In genomic region chr7:140475747-140476333, GRCh38 we compare ENCODE assay signal across 9 cellular contexts. TPM values are rescaled to one million over a fixed set of nuclear protein-coding genes. Genes with fewer than 3 reads are reported as not detected.
DNase-seq lines count a peak whose midpoint lies in the region; ATAC-seq and TF ChIP-seq lines count a peak whose summit lies in the region.
"Had no signal": no experiment of that assay in that cellular context is flagged by ENCODE, and none has a peak within 500 bp of the region (broad histone marks: within the 10 kb centered on the region; RNA-seq: fewer than 3 reads in every experiment).

No MANE protein-coding gene starts in this region.

- TF ChIP-seq POLR2A in gastrocnemius medialis (IDR thresholded peaks at IDR 0.05), result no peak

- H3K4me1 Mint-ChIP-seq in CD4-positive, alpha-beta T cell (ENCODE audit: low read depth), result peaks cover 39% of the 10 kb centered on the region
- H3K4me1 Mint-ChIP-seq in activated CD8-positive, alpha-beta T cell treated with anti-CD3 and anti-CD28 coated beads for 36 hours (ENCODE audit: low read depth), result peaks cover 35% of the 10 kb centered on the region

- in situ Hi-C loops in gastrocnemius medialis (cut with MboI; ENCODE audit: low sequenced_read_pairs in 4 of 4), result loop anchor here in 1 of 4 donors (25.0 kb wide), 1 partner anchor 536 kb away; the partner anchor contains the start of gene MRPS33

- H3K9me3 ChIP-seq in CD4-positive, alpha-beta T cell (ENCODE audit: control insufficient read depth, low read length), result no peaks in the 10 kb centered on the region
- no peaks in the 10 kb centered on the region for H3K9me3 ChIP-seq in gastrocnemius medialis
- H3K9me3 ChIP-seq in aorta (ENCODE audit: control insufficient read depth, low read length), result no peaks in the 10 kb centered on the region

- H3K4me3 ChIP-seq in fibroblast of pulmonary artery (replicated peaks; ENCODE audit: low read depth, low read length) (no peak overlapping the region), gastrocnemius medialis (no peak overlapping the region), aorta (ENCODE audit: low read length in 2 of 2) (no peak overlapping the region)
- H3K4me3 ChIP-seq: skin epidermis had no signal

- ATAC-seq in CD4-positive, alpha-beta T cell (ENCODE audit: poor library complexity), result no peak
- ATAC-seq in activated CD8-positive, alpha-beta T cell treated with anti-CD3 and anti-CD28 coated beads for 36 hours, result no peak
- ATAC-seq in gastrocnemius medialis (no peak), HG03354 (IDR thresholded peaks at IDR 0.05; ENCODE audit: poor library complexity, severe bottlenecking, unreplicated experiment) (no peak), aorta (ENCODE audit: low FRiP score) (no peak)

- H3K27me3 ChIP-seq in CD4-positive, alpha-beta T cell (ENCODE audit: control insufficient read depth, insufficient read depth, low read length), result no peaks in the 10 kb centered on the region
- H3K27me3 ChIP-seq in gastrocnemius medialis (no peaks in the 10 kb centered on the region), aorta (ENCODE audit: control insufficient read depth in 1 of 2, insufficient read depth in 2 of 2, low read length in 1 of 2) (no peaks in the 10 kb centered on the region)

- peak overlapping the region; percentile 85 for H3K4me3 Mint-ChIP-seq in CD4-positive, alpha-beta T cell
- H3K4me3 Mint-ChIP-seq in activated CD8-positive, alpha-beta T cell treated with anti-CD3 and anti-CD28 coated beads for 36 hours, result no peak overlapping the region

- peak in 9 of 10 experiments; percentile 12 to 45 (median 25) for DNase-seq in CD4-positive, alpha-beta T cell
- DNase-seq in GM20000 (ENCODE audit: low spot score) (peak; percentile 62), NCI-H2227 (lab: John Stamatoyannopoulos, UW; ENCODE audit: unreplicated experiment) (peak; percentile 70), fibroblast of pulmonary artery (ENCODE audit: low read depth) (peak; percentile 54), gastrocnemius medialis (no peak), aorta (no peak)
- peak; percentile 71 for DNase-seq in activated CD8-positive, alpha-beta T cell treated with anti-CD3 and anti-CD28 coated beads for 36 hours

- no peaks in the 10 kb centered on the region for H3K27me3 Mint-ChIP-seq in CD4-positive, alpha-beta T cell
- H3K27me3 Mint-ChIP-seq in activated CD8-positive, alpha-beta T cell treated with anti-CD3 and anti-CD28 coated beads for 36 hours, result no peaks in the 10 kb centered on the region

- H3K27ac ChIP-seq in CD4-positive, alpha-beta T cell (ENCODE audit: low read depth, low read length), result no peak overlapping the region
- H3K27ac ChIP-seq in gastrocnemius medialis, result no peak overlapping the region
- H3K27ac ChIP-seq in aorta (ENCODE audit: low read depth in 1 of 2, low read length in 2 of 2), result no peak overlapping the region
- H3K27ac ChIP-seq: skin epidermis had no signal

- intact Hi-C loops in CD4-positive, alpha-beta T cell (cut with DNase I, micrococcal nuclease), result loop anchor here (1.0 to 10.0 kb wide), 7 partner anchors 17 to 1057 kb away; partner anchors contain the start of genes ADCK2 (in 1 of the 2), MRPS33 (in 1 of the 2), PARP12 (in 1 of the 2) and RAB19 (in 1 of the 2)
- intact Hi-C loops in activated CD8-positive, alpha-beta T cell treated with anti-CD3 and anti-CD28 coated beads for 36 hours (cut with micrococcal nuclease), result loop anchor here (5.0 kb wide), 1 partner anchor 176 kb away; no protein-coding TSS in a partner anchor
- intact Hi-C loops in gastrocnemius medialis (cut with DNase I; ENCODE audit: low total_unique reads), result loop anchor here (1.0 to 10.0 kb wide), 3 partner anchors 177 to 536 kb away; partner anchors contain the start of genes BRAF and MRPS33
- intact Hi-C loops in aorta (cut with DNase I), result loop anchor here (5.0 to 10.0 kb wide), 2 partner anchors 176 to 539 kb away; partner anchors contain the start of gene MRPS33 (in 1 of the 2)

- peak overlapping the region; percentile 75 for H3K27ac Mint-ChIP-seq in CD4-positive, alpha-beta T cell
- H3K27ac Mint-ChIP-seq in activated CD8-positive, alpha-beta T cell treated with anti-CD3 and anti-CD28 coated beads for 36 hours, result no peak overlapping the region

- H3K36me3 ChIP-seq in gastrocnemius medialis, result no peaks in the 10 kb centered on the region
- H3K36me3 ChIP-seq in aorta (ENCODE audit: control insufficient read depth in 1 of 2, insufficient read depth in 2 of 2, low read length in 1 of 2), result no peaks in the 10 kb centered on the region

- WGBS in aorta, 2 donors, result 27 to 29% methylated on average over 2 of the region's 2 CpGs

- POLR2A ChIA-PET in CD4-positive, alpha-beta T cell (lab: Charles Lee), result interaction anchor here (1.5 to 4.9 kb wide), 3 partner anchors 16 to 538 kb away, joined by 5 to 43 read pairs (median 33); partner anchors contain the start of genes ADCK2 and MRPS33
- POLR2A ChIA-PET in activated CD8-positive, alpha-beta T cell treated with anti-CD3 and anti-CD28 coated beads for 36 hours (lab: Charles Lee), result interaction anchor here (0.6 to 1.3 kb wide), 2 partner anchors 14 to 21 kb away, joined by 3 read pairs; no protein-coding TSS in a partner anchor

- H3K36me3 Mint-ChIP-seq in CD4-positive, alpha-beta T cell (ENCODE audit: low read depth), result peaks cover 33% of the 10 kb centered on the region
- H3K36me3 Mint-ChIP-seq in activated CD8-positive, alpha-beta T cell treated with anti-CD3 and anti-CD28 coated beads for 36 hours (ENCODE audit: low read depth), result peaks cover 5% of the 10 kb centered on the region

- no peaks in the 10 kb centered on the region for H3K9me3 Mint-ChIP-seq in CD4-positive, alpha-beta T cell
- H3K9me3 Mint-ChIP-seq in activated CD8-positive, alpha-beta T cell treated with anti-CD3 and anti-CD28 coated beads for 36 hours, result no peaks in the 10 kb centered on the region

- peak; percentile 89 for TF ChIP-seq CTCF in CD4-positive, alpha-beta T cell (IDR thresholded peaks at IDR 0.05)
- no peak for TF ChIP-seq CTCF in GM20000 (IDR thresholded peaks at IDR 0.05; ENCODE audit: extremely low read depth, missing control alignments)
- TF ChIP-seq CTCF in activated CD8-positive, alpha-beta T cell treated with anti-CD3 and anti-CD28 coated beads for 36 hours (IDR thresholded peaks at IDR 0.05), result peak; percentile 79
- peak; percentile 55 for TF ChIP-seq CTCF in fibroblast of pulmonary artery (IDR thresholded peaks at IDR 0.05; ENCODE audit: low read length, missing control alignments)
- peak; percentile 20 to 57 (median 52) for TF ChIP-seq CTCF in gastrocnemius medialis (IDR thresholded peaks at IDR 0.05 in 4 of 5, conservative IDR thresholded peaks at IDR 0.05 in 1 of 5)

- H3K4me1 ChIP-seq in gastrocnemius medialis (peaks cover 13 to 18% of the 10 kb centered on the region in 2 donors), aorta (ENCODE audit: control insufficient read depth in 1 of 2, insufficient read depth in 2 of 2, low read length in 2 of 2) (no peaks in the 10 kb centered on the region)

- CTCF ChIA-PET in CD4-positive, alpha-beta T cell (lab: Charles Lee), result interaction anchor here (0.6 to 5.8 kb wide), 4 partner anchors 17 to 537 kb away, joined by 3 to 34 read pairs (median 3); no protein-coding TSS in a partner anchor
- CTCF ChIA-PET in activated CD8-positive, alpha-beta T cell treated with anti-CD3 and anti-CD28 coated beads for 36 hours (lab: Charles Lee), result interaction anchor here (0.6 to 5.9 kb wide), 14 partner anchors 10 to 245 kb away, joined by 3 to 64 read pairs (median 3); no protein-coding TSS in a partner anchor

RNA-seq across cellular contexts. Expression of gene MKRN1, which starts 3.5 kb away (rescaled TPM):
- 100 to 1,000 TPM; 115 to 129 TPM for total RNA-seq in CD4-positive, alpha-beta T cell
- 10 to 100 TPM; 55.5 to 56.4 TPM for total RNA-seq in activated CD8-positive, alpha-beta T cell treated with anti-CD3 and anti-CD28 coated beads for 36 hours
- total RNA-seq in gastrocnemius medialis (10 to 100 TPM; 38.0 to 90.4 (median 64.7) TPM), aorta (10 to 100 TPM; 68.5 to 69.2 TPM)
- 10 to 100 TPM; 51.2 to 51.8 TPM for polyA plus RNA-seq in aorta

Comparison
In these comparisons a context has a peak if more than half of its experiments do, and no peak if none do; other contexts are left out.
1. DNase-seq: peak in CD4-positive, alpha-beta T cell (9 of 10), GM20000 (single experiment), NCI-H2227 (single experiment), activated CD8-positive, alpha-beta T cell treated with anti-CD3 and anti-CD28 coated beads for 36 hours (single experiment) and fibroblast of pulmonary artery (single experiment); none in gastrocnemius medialis (0 of 2) and aorta (0 of 2).